ENCODE assay signal across 10 cellular contexts in genomic region chr4:176270669-176271068, GRCh38. TPM values are rescaled to one million over a fixed set of nuclear protein-coding genes. Genes with fewer than 3 reads are reported as not detected.
DNase-seq lines count a peak whose midpoint lies in the region; ATAC-seq lines count a peak whose summit lies in the region.
"Had no signal": no experiment of that assay in that cellular context is flagged by ENCODE, and none has a peak within 500 bp of the region (broad histone marks: within the 10 kb centered on the region; RNA-seq: fewer than 3 reads in every experiment).

No MANE protein-coding gene starts in this region.

- peak overlapping the region; percentile 52 for H3K4me3 ChIP-seq in adipocyte (ENCODE audit: low read length)
- H3K4me3 ChIP-seq in naive thymus-derived CD4-positive, alpha-beta T cell (ENCODE audit: low read length): no peak overlapping the region
- H3K4me3 ChIP-seq: esophagus squamous epithelium had no signal

- DNase-seq in COLO829 (ENCODE audit: low spot score) (peak; percentile 91), HS-5 (ENCODE audit: low read depth) (peak; percentile 96), adipocyte (ENCODE audit: low read depth) (peak; percentile 94), kidney tubule cell (ENCODE audit: low spot score) (peak; percentile 100), NCI-H146 treated with DMSO at 0.1 percent for 48 hours (lab: John Stamatoyannopoulos, UW; ENCODE audit: unreplicated experiment) (no peak)
- DNase-seq in naive thymus-derived CD4-positive, alpha-beta T cell: no peak
- DNase-seq: esophagus squamous epithelium; stimulated activated CD4-positive, alpha-beta T cell treated with anti-CD3 and anti-CD28 coated beads, Interleukin-2, amount 100 ng/mL, for 48 hours had no signal

- H3K4me3 Mint-ChIP-seq in naive thymus-derived CD4-positive, alpha-beta T cell: no peak overlapping the region

- H3K36me3 ChIP-seq in adipocyte (ENCODE audit: control insufficient read depth, insufficient read depth, low read length, severe bottlenecking): no peaks in the 10 kb centered on the region
- H3K36me3 ChIP-seq in naive thymus-derived CD4-positive, alpha-beta T cell (ENCODE audit: control insufficient read depth in 2 of 3, insufficient read depth in 3 of 3, low read length in 3 of 3): no peaks in the 10 kb centered on the region
- H3K36me3 ChIP-seq: esophagus squamous epithelium had no signal

- POLR2A ChIA-PET in naive thymus-derived CD4-positive, alpha-beta T cell (lab: Charles Lee): no interaction called here

- no peaks in the 10 kb centered on the region for H3K27me3 ChIP-seq in adipocyte (replicated peaks; ENCODE audit: control insufficient read depth, insufficient read depth, low read length)
- no peaks in the 10 kb centered on the region for H3K27me3 ChIP-seq in naive thymus-derived CD4-positive, alpha-beta T cell (ENCODE audit: control insufficient read depth in 2 of 2, insufficient read depth in 2 of 2, low read length in 2 of 2)
- H3K27me3 ChIP-seq: esophagus squamous epithelium had no signal

- intact Hi-C loops in naive thymus-derived CD4-positive, alpha-beta T cell (cut with micrococcal nuclease): no loop called here

- peaks cover 44% of the 10 kb centered on the region for H3K4me1 ChIP-seq in adipocyte (ENCODE audit: control insufficient read depth, insufficient read depth, low read length)
- H3K4me1 ChIP-seq in naive thymus-derived CD4-positive, alpha-beta T cell (ENCODE audit: control insufficient read depth in 2 of 2, insufficient read depth in 2 of 2, low read length in 2 of 2): no peaks in the 10 kb centered on the region
- H3K4me1 ChIP-seq: esophagus squamous epithelium had no signal

- H3K27ac ChIP-seq in naive thymus-derived CD4-positive, alpha-beta T cell (ENCODE audit: low read depth, low read length): no peak overlapping the region

- no peak overlapping the region for H3K27ac Mint-ChIP-seq in naive thymus-derived CD4-positive, alpha-beta T cell

- H3K4me1 Mint-ChIP-seq in naive thymus-derived CD4-positive, alpha-beta T cell: no peaks in the 10 kb centered on the region

- H3K9me3 ChIP-seq in adipocyte (ENCODE audit: control insufficient read depth, low read length): no peaks in the 10 kb centered on the region
- H3K9me3 ChIP-seq in naive thymus-derived CD4-positive, alpha-beta T cell (ENCODE audit: control insufficient read depth in 2 of 3, low read length in 3 of 3): no peaks in the 10 kb centered on the region
- H3K9me3 ChIP-seq: esophagus squamous epithelium had no signal

- ATAC-seq in naive thymus-derived CD4-positive, alpha-beta T cell: no peak
- ATAC-seq in HG03521 (IDR thresholded peaks at IDR 0.05; ENCODE audit: unreplicated experiment) (no peak), HG03095 (IDR thresholded peaks at IDR 0.05; ENCODE audit: unreplicated experiment) (no peak)

- H3K9me3 Mint-ChIP-seq in naive thymus-derived CD4-positive, alpha-beta T cell: no peaks in the 10 kb centered on the region

- CTCF ChIA-PET in naive thymus-derived CD4-positive, alpha-beta T cell (lab: Charles Lee): no interaction called here

- H3K36me3 Mint-ChIP-seq in naive thymus-derived CD4-positive, alpha-beta T cell: no peaks in the 10 kb centered on the region

- H3K9ac ChIP-seq in adipocyte (ENCODE audit: low read length): peak overlapping the region; percentile 81

- peaks cover 0 to 5% (median 0%) of the 10 kb centered on the region in 5 donors for H3K27me3 Mint-ChIP-seq in naive thymus-derived CD4-positive, alpha-beta T cell

RNA-seq across cellular contexts. Expression of gene ASB5, which starts 1.6 kb away (rescaled TPM):
- total RNA-seq in naive thymus-derived CD4-positive, alpha-beta T cell: not detected
- not detected for polyA plus RNA-seq in naive thymus-derived CD4-positive, alpha-beta T cell

RNA-seq across cellular contexts. Expression of gene SPCS3, which starts 49.1 kb away (rescaled TPM):
- 100 to 1,000 TPM; 117 to 215 (median 153) TPM for total RNA-seq in naive thymus-derived CD4-positive, alpha-beta T cell
- 10 to 100 TPM; 18.4 to 53.4 TPM for polyA plus RNA-seq in naive thymus-derived CD4-positive, alpha-beta T cell

Comparison
In these comparisons a context has a peak if more than half of its experiments do, and no peak if none do; other contexts are left out.
1. DNase-seq: peak in COLO829 (single experiment), HS-5 (single experiment), adipocyte (single experiment) and kidney tubule cell (single experiment); none in NCI-H146 treated with DMSO at 0.1 percent for 48 hours (single experiment) and naive thymus-derived CD4-positive, alpha-beta T cell (0 of 9).